13 cellular contexts compared by ENCODE assay signal in genomic region chr1:42484382-42484781, GRCh38. TPM values are rescaled to one million over a fixed set of nuclear protein-coding genes. Genes with fewer than 3 reads are reported as not detected.
DNase-seq lines count a peak whose midpoint lies in the region; ATAC-seq, FAIRE-seq and TF ChIP-seq lines count a peak whose summit lies in the region.
"Had no signal": no experiment of that assay in that cellular context is flagged by ENCODE, and none has a peak within 500 bp of the region (broad histone marks: within the 10 kb centered on the region; RNA-seq: fewer than 3 reads in every experiment).

No MANE protein-coding gene starts in this region.

- FAIRE-seq in HTR-8/SVneo (lab: Jason Lieb, UNC): peak; percentile 70

- in situ Hi-C loops in Caki2 (cut with HindIII; ENCODE audit: low pct_unique_long_range_greater_than_20kb, low sequenced_read_pairs): no loop called here

- no peak for TF ChIP-seq CTCF in GM20000 (IDR thresholded peaks at IDR 0.05; ENCODE audit: extremely low read depth, missing control alignments)

- DNase-seq in Caki2 (ENCODE audit: low read depth): peak; percentile 56
- peak; percentile 41 for DNase-seq in HTR-8/SVneo (ENCODE audit: insufficient read length, low spot score)
- peak; percentile 60 for DNase-seq in astrocyte of the hippocampus (ENCODE audit: low read depth, low spot score)
- DNase-seq in lung microvascular endothelial cell (ENCODE audit: low read depth in 2 of 2): peak; percentile 2 to 58
- no peak for DNase-seq in GM20000 (ENCODE audit: low spot score)
- DNase-seq: activated naive CD4-positive, alpha-beta T cell treated with anti-CD3 and anti-CD28 coated beads, Interleukin-2, amount 10 ng/mL, durations not matched to agents 7 days and 5 days; DMS153; effector memory CD4-positive, alpha-beta T cell; NCI-H2029; pancreas had no signal

- ATAC-seq in GM19467 (IDR thresholded peaks at IDR 0.05; ENCODE audit: unreplicated experiment) (no peak), GM19351 (IDR thresholded peaks at IDR 0.05; ENCODE audit: unreplicated experiment) (no peak), HG03095 (IDR thresholded peaks at IDR 0.05; ENCODE audit: unreplicated experiment) (no peak)
- ATAC-seq: pancreas had no signal

RNA-seq across cellular contexts. Expression of gene CCDC30, which starts 21.3 kb away (rescaled TPM):
- 0.17 and 2.6 TPM in 2 replicates for total RNA-seq in Caki2 (2014; rRNA removed; shearing (Covaris generic); ENCODE audit: low replicate concordance)
- total RNA-seq in lung microvascular endothelial cell: 0.22 and 0.40 TPM in 2 replicates

RNA-seq across cellular contexts. Expression of gene PPCS, which starts 28.0 kb away (rescaled TPM):
- 78.7 and 101 TPM in 2 replicates for total RNA-seq in Caki2 (2014; rRNA removed; shearing (Covaris generic); ENCODE audit: low replicate concordance)
- 27.8 and 28.3 TPM in 2 replicates for total RNA-seq in lung microvascular endothelial cell

RNA-seq across cellular contexts. Expression of gene ZMYND12, which starts 28.6 kb away (rescaled TPM):
- total RNA-seq in Caki2 (2014; rRNA removed; shearing (Covaris generic); ENCODE audit: low replicate concordance): 0.68 TPM in 1 of 2 replicates, not detected in the other
- 0.22 and 0.60 TPM in 2 replicates for total RNA-seq in lung microvascular endothelial cell
